In the genomic region with DNA sequence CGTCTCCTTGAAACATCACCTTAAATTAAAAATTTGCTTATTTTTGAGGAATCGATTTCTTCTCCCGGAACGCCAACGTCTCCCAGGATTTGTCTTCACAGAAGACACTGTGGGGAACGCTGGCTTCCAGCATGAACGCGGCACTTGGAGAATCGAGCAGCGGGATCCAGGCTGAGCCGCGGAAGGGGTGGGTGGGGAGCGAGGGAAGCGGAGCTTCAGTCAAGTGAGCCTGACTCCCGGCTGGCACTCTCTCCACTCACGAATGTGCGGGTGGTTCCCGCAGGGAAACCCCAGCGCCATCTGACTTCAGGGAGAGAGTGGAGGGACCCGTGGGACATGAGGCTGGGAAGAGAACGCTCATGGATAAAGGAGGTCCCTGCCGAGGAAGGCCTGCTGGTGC, we compare ENCODE assay signal across 17 cellular contexts.
DNase-seq lines count a peak whose midpoint lies in the region; ATAC-seq and TF ChIP-seq lines count a peak whose summit lies in the region.
"Had no signal": no experiment of that assay in that cellular context is flagged by ENCODE, and none has a peak within 500 bp of the region (broad histone marks: within the 10 kb centered on the region; RNA-seq: fewer than 3 reads in every experiment).

No MANE protein-coding gene starts in this region.

- H3K4me3 ChIP-seq in dorsolateral prefrontal cortex (peak overlapping the region in 21 of 59 donors; percentile 12 to 49 (median 35)), aorta (ENCODE audit: low read length in 2 of 2) (no peak overlapping the region)
- H3K4me3 ChIP-seq: BLaER1, GM23338 had no signal

- no peak for TF ChIP-seq CTCF in dorsolateral prefrontal cortex (IDR thresholded peaks at IDR 0.05 in 54 of 56, conservative IDR thresholded peaks at IDR 0.05 in 2 of 56; ENCODE audit: low read depth in 1 of 56, partially characterized antibody in 56 of 56)

- no peaks in the 10 kb centered on the region for H3K36me3 ChIP-seq in aorta (ENCODE audit: control insufficient read depth in 1 of 2, insufficient read depth in 2 of 2, low read length in 1 of 2)
- H3K36me3 ChIP-seq: BLaER1 had no signal

- WGBS in aorta, 2 donors: 94 to 96% methylated on average over 22 of the region's 22 CpGs

- no peaks in the 10 kb centered on the region for H3K9me3 ChIP-seq in aorta (ENCODE audit: control insufficient read depth, low read length)

- DNase-seq in DMS 273 (lab: John Stamatoyannopoulos, UW; ENCODE audit: unreplicated experiment): peak; percentile 10
- no peak for DNase-seq in DMS 273 treated with DMSO at 0.1 percent for 48 hours (lab: John Stamatoyannopoulos, UW)
- DNase-seq in dorsolateral prefrontal cortex: peak; percentile 18 to 84 (median 60)
- peak; percentile 61 for DNase-seq in occipital lobe (lab: John Stamatoyannopoulos, UW)
- no peak for DNase-seq in aorta
- no peak for DNase-seq in glomerular visceral epithelial cell (ENCODE audit: extremely low spot score)
- DNase-seq: CD8-positive, alpha-beta memory T cell; DMS153; DMS79 treated with DMSO at 0.1 percent for 48 hours; GDM1; HCEC 1CT; HFFc6 had no signal

- intact Hi-C loops in dorsolateral prefrontal cortex (cut with DNase I): loop anchor here in 1 of 2 donors (1.0 kb wide), 1 partner anchor 11 kb away; no protein-coding TSS in a partner anchor
- intact Hi-C loops in aorta (cut with DNase I): no loop called here

- H3K4me1 ChIP-seq in aorta (ENCODE audit: control insufficient read depth in 1 of 2, insufficient read depth in 2 of 2, low read length in 2 of 2): no peaks in the 10 kb centered on the region
- H3K4me1 ChIP-seq: BLaER1 had no signal

- no peaks in the 10 kb centered on the region for H3K27me3 ChIP-seq in dorsolateral prefrontal cortex
- no peaks in the 10 kb centered on the region for H3K27me3 ChIP-seq in aorta (ENCODE audit: control insufficient read depth in 1 of 2, insufficient read depth in 2 of 2, low read length in 1 of 2)
- H3K27me3 ChIP-seq: BLaER1 had no signal

- H3K27ac ChIP-seq in dorsolateral prefrontal cortex (peak overlapping the region in 48 of 59 donors; percentile 3 to 87 (median 64)), aorta (ENCODE audit: low read depth in 1 of 2, low read length in 2 of 2) (no peak overlapping the region)
- H3K27ac ChIP-seq: 22Rv1, BLaER1 had no signal

- ATAC-seq in aorta (ENCODE audit: low FRiP score): no peak
- no peak for ATAC-seq in HG02973 (IDR thresholded peaks at IDR 0.05; ENCODE audit: unreplicated experiment)
- ATAC-seq: GM23338, HepG2 had no signal

Comparison
In these comparisons a context has a peak if more than half of its experiments do, and no peak if none do; other contexts are left out.
1. DNase-seq: peak in DMS 273 (single experiment), dorsolateral prefrontal cortex (10 of 10) and occipital lobe (single experiment); none in DMS 273 treated with DMSO at 0.1 percent for 48 hours (single experiment), aorta (0 of 2) and glomerular visceral epithelial cell (single experiment).
2. H3K27ac ChIP-seq: peak in dorsolateral prefrontal cortex (48 of 59); none in aorta (0 of 2).